Comparison of ENCODE assay signal across 8 cellular contexts in genomic region chr9:110427497-110428104, GRCh38.
DNase-seq lines count a peak whose midpoint lies in the region; ATAC-seq and TF ChIP-seq lines count a peak whose summit lies in the region.

No MANE protein-coding gene starts in this region.

- no peaks in the 10 kb centered on the region for H3K27me3 ChIP-seq in mesenchymal stem cell (ENCODE audit: control insufficient read depth in 1 of 2, insufficient read depth in 1 of 2, low read length in 2 of 2)

- POLR2A ChIA-PET in HEK293 (lab: Yijun Ruan, JAX) = no interaction called here

- peak overlapping the region; percentile 65 for H2BK15ac ChIP-seq in mesenchymal stem cell (ENCODE audit: low read depth, poor library complexity, severe bottlenecking)

- H3K36me3 ChIP-seq in HEK293 (ENCODE audit: control insufficient read depth in 2 of 2, insufficient read depth in 1 of 2, low read length in 2 of 2) = no peaks in the 10 kb centered on the region
- H3K36me3 ChIP-seq in mesenchymal stem cell (ENCODE audit: control insufficient read depth in 1 of 2, insufficient read depth in 2 of 2, low read depth in 1 of 2, low read length in 2 of 2) = peaks cover 0 to 50% of the 10 kb centered on the region in 2 experiments

- no peaks in the 10 kb centered on the region for H3K79me1 ChIP-seq in mesenchymal stem cell (replicated peaks; ENCODE audit: low read length, poor library complexity, severe bottlenecking)

- ATAC-seq in activated CD4-positive, CD25-positive, alpha-beta regulatory T cell treated with anti-CD3 and anti-CD28 coated beads, Interleukin-2, amount 50 U/mL, for 24 hours = no peak

- H2AFZ ChIP-seq in mesenchymal stem cell (ENCODE audit: low read depth, low read length) = no peak overlapping the region

- no peaks in the 10 kb centered on the region for H3K9me3 ChIP-seq in HEK293 (ENCODE audit: control insufficient read depth, insufficient read depth, low read depth, low read length)
- no peaks in the 10 kb centered on the region for H3K9me3 ChIP-seq in mesenchymal stem cell (ENCODE audit: control insufficient read depth, low read length)

- H3K9ac ChIP-seq in mesenchymal stem cell (ENCODE audit: low read length) = no peak overlapping the region

- H2BK12ac ChIP-seq in mesenchymal stem cell (ENCODE audit: low read length in 2 of 2) = peak overlapping the region; percentile 3 to 30

- no peak overlapping the region for H3K23ac ChIP-seq in mesenchymal stem cell (ENCODE audit: low read length in 2 of 2)

- H2AK5ac ChIP-seq in mesenchymal stem cell (ENCODE audit: low read length, severe bottlenecking) = no peak overlapping the region

- peak overlapping the region; percentile 31 for H4K91ac ChIP-seq in mesenchymal stem cell (ENCODE audit: low read length)

- CTCF ChIA-PET in HEK293 (lab: Yijun Ruan, JAX) = interaction anchor here (0.6 to 1.9 kb wide), 19 partner anchors 9 to 1931 kb away, joined by 3 to 10 read pairs (median 3); no protein-coding TSS in a partner anchor

- no peak overlapping the region for H3K4ac ChIP-seq in mesenchymal stem cell (ENCODE audit: low read depth in 1 of 2, low read length in 2 of 2)

- WGBS in mesenchymal stem cell = 59% methylated on average over 7 of the region's 7 CpGs

- H3K4me3 ChIP-seq in HEK293 (ENCODE audit: low read depth, low read length) (no peak overlapping the region), mesenchymal stem cell (ENCODE audit: insufficient read depth in 1 of 2, low read depth in 1 of 2, low read length in 2 of 2) (no peak overlapping the region)

- DNase-seq in SIG-M5 treated with dmso at 0.1 percent for 504 hours (lab: John Stamatoyannopoulos, UW; ENCODE audit: unreplicated experiment) = peak; percentile 9
- DNase-seq in SIG-M5 (lab: John Stamatoyannopoulos, UW) = no peak
- peak; percentile 57 for DNase-seq in NCI-H69 (lab: John Stamatoyannopoulos, UW)
- peak; percentile 5 to 39 for DNase-seq in cerebellar nuclear complex (lab: John Stamatoyannopoulos, UW)
- DNase-seq in mesenchymal stem cell = peak; percentile 52
- no peak for DNase-seq in activated gamma-delta T cell (lab: John Stamatoyannopoulos, UW)

- peak overlapping the region in 1 of 2 experiments; percentile 34 for H3K18ac ChIP-seq in mesenchymal stem cell (ENCODE audit: low read depth in 1 of 2, low read length in 2 of 2)

- peak; percentile 16; the same call in 1 of the 2 replicates for TF ChIP-seq CTCF in HEK293 (tag by site-specific recombination; IDR thresholded peaks at IDR 0.05)

- no peak overlapping the region for H2BK120ac ChIP-seq in mesenchymal stem cell (ENCODE audit: low read depth, low read length)

- H3K4me1 ChIP-seq in HEK293 (ENCODE audit: control insufficient read depth, insufficient read depth, low read length) (no peaks in the 10 kb centered on the region), mesenchymal stem cell (ENCODE audit: control insufficient read depth, insufficient read depth, low read depth, low read length) (no peaks in the 10 kb centered on the region)

- H2BK5ac ChIP-seq in mesenchymal stem cell (ENCODE audit: low read depth, low read length, poor library complexity, severe bottlenecking) = no peak overlapping the region

- H3K14ac ChIP-seq in mesenchymal stem cell (ENCODE audit: low read length in 2 of 2) = no peak overlapping the region

- H4K8ac ChIP-seq in mesenchymal stem cell (ENCODE audit: low read length) = no peak overlapping the region

- H3K27ac ChIP-seq in HEK293 (ENCODE audit: extremely low read depth, low read depth, low read length) (no peak overlapping the region), mesenchymal stem cell (ENCODE audit: low read length, poor library complexity, severe bottlenecking) (no peak overlapping the region)

- H3K4me2 ChIP-seq in mesenchymal stem cell (ENCODE audit: low read length, poor library complexity, severe bottlenecking) = no peak overlapping the region

TF ChIP-seq in HEK293, 187 proteins besides CTCF, POLR2A, EP300 and RAD21:
- TF ChIP-seq ZNF488 (tag by site-specific recombination; IDR thresholded peaks at IDR 0.05) (no peak), PRDM1 (tag by site-specific recombination; IDR thresholded peaks at IDR 0.05) (0 out of 2 replicates have a peak, but pooled peaks have one; percentile 21), ZNF654 (tag by site-specific recombination; IDR thresholded peaks at IDR 0.05; ENCODE audit: low read depth) (peak; percentile 46)

Comparison
In these comparisons a context has a peak if more than half of its experiments do, and no peak if none do; other contexts are left out.
1. DNase-seq: peak in SIG-M5 treated with dmso at 0.1 percent for 504 hours (single experiment), NCI-H69 (single experiment), cerebellar nuclear complex (2 of 2) and mesenchymal stem cell (single experiment); none in SIG-M5 (single experiment) and activated gamma-delta T cell (single experiment).